ENCODE assay signal across 9 cellular contexts in the genomic region with DNA sequence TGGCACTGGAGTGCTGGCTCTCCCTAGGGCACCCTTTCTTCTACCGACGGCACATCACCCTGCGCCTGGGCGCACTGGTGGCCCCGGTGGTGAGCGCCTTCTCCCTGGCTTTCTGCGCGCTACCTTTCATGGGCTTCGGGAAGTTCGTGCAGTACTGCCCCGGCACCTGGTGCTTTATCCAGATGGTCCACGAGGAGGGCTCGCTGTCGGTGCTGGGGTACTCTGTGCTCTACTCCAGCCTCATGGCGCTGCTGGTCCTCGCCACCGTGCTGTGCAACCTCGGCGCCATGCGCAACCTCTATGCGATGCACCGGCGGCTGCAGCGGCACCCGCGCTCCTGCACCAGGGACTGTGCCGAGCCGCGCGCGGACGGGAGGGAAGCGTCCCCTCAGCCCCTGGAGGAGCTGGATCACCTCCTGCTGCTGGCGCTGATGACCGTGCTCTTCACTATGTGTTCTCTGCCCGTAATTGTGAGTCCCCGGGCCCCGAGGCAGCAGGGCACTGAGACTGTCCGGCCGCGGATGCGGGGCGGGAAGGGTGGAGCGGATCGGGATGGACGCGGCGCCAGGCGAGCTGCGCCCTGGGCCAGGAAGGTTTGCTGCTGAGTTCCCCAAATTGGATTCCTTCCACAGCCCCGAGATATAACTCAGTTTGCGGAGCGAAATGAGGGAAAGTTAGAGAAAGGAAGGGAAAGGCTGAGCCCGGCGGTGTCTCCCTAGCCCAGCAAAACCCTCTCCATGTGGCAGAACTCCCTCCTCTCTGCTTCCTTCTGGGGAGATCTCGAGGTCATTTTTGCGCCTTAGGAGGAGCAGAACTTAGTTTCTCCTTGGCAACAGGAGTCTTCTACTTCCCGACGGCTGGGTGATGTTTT. TPM values are rescaled to one million over a fixed set of nuclear protein-coding genes. Genes with fewer than 3 reads are reported as not detected.
DNase-seq lines count a peak whose midpoint lies in the region; ATAC-seq and TF ChIP-seq lines count a peak whose summit lies in the region.
"Had no signal": no experiment of that assay in that cellular context is flagged by ENCODE, and none has a peak within 500 bp of the region (broad histone marks: within the 10 kb centered on the region; RNA-seq: fewer than 3 reads in every experiment).

No MANE protein-coding gene starts in this region.

- H3K4me1 ChIP-seq in heart left ventricle (peaks cover 0 to 43% (median 18%) of the 10 kb centered on the region in 12 donors), sigmoid colon (peaks cover 0 to 24% (median 18%) of the 10 kb centered on the region in 4 donors)

- TF ChIP-seq POLR2A in heart left ventricle (IDR thresholded peaks at IDR 0.05) (no peak), sigmoid colon (IDR thresholded peaks at IDR 0.05) (no peak)

- no peaks in the 10 kb centered on the region for H3K9me3 ChIP-seq in heart left ventricle
- H3K9me3 ChIP-seq in sigmoid colon, result no peaks in the 10 kb centered on the region

- TF ChIP-seq CTCF in GM06990 (IDR thresholded peaks at IDR 0.05; ENCODE audit: insufficient read depth, low read length, poor library complexity, severe bottlenecking) (no peak), heart left ventricle (IDR thresholded peaks at IDR 0.05) (no peak), sigmoid colon (IDR thresholded peaks at IDR 0.05) (no peak)

- H3K36me3 ChIP-seq in GM06990 (ENCODE audit: control insufficient read depth, insufficient read depth, low read length), result no peaks in the 10 kb centered on the region
- H3K36me3 ChIP-seq in heart left ventricle, result no peaks in the 10 kb centered on the region
- no peaks in the 10 kb centered on the region for H3K36me3 ChIP-seq in sigmoid colon

- WGBS in heart left ventricle, 4 donors, result 1 to 3% (median 2%) methylated on average over 48 to 59 of the region's 59 CpGs
- 1 to 2% methylated on average over 59 of the region's 59 CpGs for WGBS in sigmoid colon, 2 donors

- H3K27me3 ChIP-seq in GM06990 (replicated peaks; ENCODE audit: control insufficient read depth, insufficient read depth, low read length) (0 out of 2 replicates have a peak, but pooled peaks cover 2% of the 10 kb centered on the region), heart left ventricle (peaks cover 0 to 38% (median 9%) of the 10 kb centered on the region in 9 donors), sigmoid colon (peaks cover 8 to 33% (median 22%) of the 10 kb centered on the region in 3 donors)

- H3K27ac ChIP-seq in heart left ventricle (peak overlapping the region in 10 of 12 donors; percentile 11 to 78 (median 59)), sigmoid colon (peak overlapping the region in 1 of 4 donors; percentile 5)
- H3K27ac ChIP-seq: epithelial cell of prostate had no signal

- DNase-seq in GM06990 (ENCODE audit: extremely low read depth, insufficient read length) (peak; percentile 25), heart left ventricle (peak in 4 of 5 donors; percentile 22 to 63 (median 29)), sigmoid colon (no peak), NAMALWA (ENCODE audit: low spot score) (no peak), NOMO-1 treated with dmso at 0.1 percent for 144 hours (lab: John Stamatoyannopoulos, UW; ENCODE audit: unreplicated experiment) (no peak), NCI-H2029 treated with DMSO at 0.1 percent for 48 hours (lab: John Stamatoyannopoulos, UW) (no peak)
- peak; percentile 32 for DNase-seq in activated T-cell treated with anti-CD3 and anti-CD28 coated beads, Interleukin-2, amount 50 U/mL, for 1 hour

- peak in 3 of 4 donors; percentile 22 to 50 (median 41) for ATAC-seq in heart left ventricle
- ATAC-seq in GM19395 (IDR thresholded peaks at IDR 0.05; ENCODE audit: unreplicated experiment), result no peak

- no peak for TF ChIP-seq EP300 in sigmoid colon (IDR thresholded peaks at IDR 0.05)

- intact Hi-C loops in heart left ventricle (cut with DNase I), result loop anchor here in 2 of 10 donors (10.0 kb wide), 2 partner anchors 124 to 274 kb away; no protein-coding TSS in a partner anchor
- intact Hi-C loops in sigmoid colon (cut with DNase I), result no loop called here

- no peak overlapping the region for H3K4me3 ChIP-seq in GM06990 (replicated peaks; ENCODE audit: low read depth, low read length)
- H3K4me3 ChIP-seq in heart left ventricle, result peak overlapping the region; percentile 36 to 75 (median 58)
- H3K4me3 ChIP-seq in sigmoid colon, result peak overlapping the region; percentile 16 to 43 (median 34)

RNA-seq across cellular contexts. Expression of a gene that starts 0.9 kb away (rescaled TPM):
- total RNA-seq in heart left ventricle, result 1 to 10 TPM in 5 of 9 donors, under 1 TPM in 4; 0.35 to 2.5 (median 1.3) TPM
- under 1 TPM; 0.33 to 0.88 TPM for polyA plus RNA-seq in heart left ventricle
- under 1 TPM in 3 of 4 donors, not detected in 1; 0.28 to 0.71 (median 0.66) TPM for total RNA-seq in sigmoid colon
- polyA plus RNA-seq in sigmoid colon, result 1 to 10 TPM; 1.2 to 8.2 (median 3.0) TPM

RNA-seq across cellular contexts. Expression of a gene that starts 45.7 kb away (rescaled TPM):
- total RNA-seq in heart left ventricle (1 to 10 TPM in 3 of 9 donors, under 1 TPM in 6; 0.15 to 4.1 (median 0.72) TPM), sigmoid colon (1 to 10 TPM in 3 of 4 donors, under 1 TPM in 1; 0.55 to 2.5 (median 1.3) TPM)
- polyA plus RNA-seq in heart left ventricle (under 1 TPM; 0.27 to 0.60 TPM), sigmoid colon (1 to 10 TPM; 3.0 to 3.9 (median 3.0) TPM)

Comparison
In these comparisons a context has a peak if more than half of its experiments do, and no peak if none do; other contexts are left out.
1. DNase-seq: peak in GM06990 (single experiment), activated T-cell treated with anti-CD3 and anti-CD28 coated beads, Interleukin-2, amount 50 U/mL, for 1 hour (single experiment) and heart left ventricle (4 of 5); none in sigmoid colon (single experiment), NAMALWA (single experiment), NOMO-1 treated with dmso at 0.1 percent for 144 hours (single experiment) and NCI-H2029 treated with DMSO at 0.1 percent for 48 hours (single experiment).